ENCODE assay signal across 9 cellular contexts in the genomic region with DNA sequence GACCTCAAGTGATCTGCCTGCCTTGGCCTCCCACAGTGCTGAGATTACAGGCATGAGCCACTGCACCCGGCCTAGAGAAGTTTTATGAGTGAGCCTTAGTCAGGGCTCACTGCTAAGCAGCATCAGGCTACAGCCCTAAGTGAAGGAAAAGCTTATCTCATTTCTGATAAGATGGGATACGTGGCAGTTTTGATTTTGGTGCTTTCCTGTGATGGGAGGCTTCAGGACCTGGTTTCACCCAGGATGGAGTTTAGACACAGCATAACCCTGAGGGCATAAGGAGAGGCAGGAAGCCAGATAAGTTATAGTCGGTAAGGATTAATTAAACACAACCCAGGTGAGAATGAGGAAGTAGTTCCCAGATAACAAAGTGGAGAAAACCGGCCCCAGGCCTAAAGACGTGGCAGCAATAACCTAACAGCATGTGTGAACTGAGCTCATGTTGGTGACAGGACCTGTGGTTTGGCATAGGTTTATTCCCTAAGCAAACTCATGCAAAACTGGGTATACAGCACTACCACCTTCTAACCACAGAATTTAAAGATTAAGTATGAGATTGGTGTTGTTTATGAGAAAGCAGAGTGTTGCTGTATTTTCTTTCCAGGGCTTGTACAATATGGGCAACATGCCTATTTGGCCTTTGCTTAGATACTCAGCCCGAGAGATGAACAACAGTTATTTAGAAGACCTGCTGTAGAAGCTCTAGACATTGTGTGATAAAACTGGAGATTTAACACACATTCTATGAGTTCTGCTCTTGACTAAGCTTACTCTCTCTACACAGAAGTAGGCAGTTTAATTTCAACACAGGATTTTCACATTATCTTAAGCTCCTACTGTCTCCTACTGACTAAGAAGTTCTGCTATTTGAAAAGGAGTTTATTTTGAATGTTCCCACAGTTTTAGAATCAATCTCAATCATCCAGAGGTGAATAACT.
DNase-seq lines count a peak whose midpoint lies in the region; ATAC-seq, FAIRE-seq and TF ChIP-seq lines count a peak whose summit lies in the region.
"Had no signal": no experiment of that assay in that cellular context is flagged by ENCODE, and none has a peak within 500 bp of the region (broad histone marks: within the 10 kb centered on the region; RNA-seq: fewer than 3 reads in every experiment).

No MANE protein-coding gene starts in this region.

- FAIRE-seq in HepG2 (lab: Jason Lieb, UNC), result no peak

- H3K27me3 ChIP-seq in DND-41 (ENCODE audit: insufficient read depth, low read length, poor library complexity) (peaks cover 8% of the 10 kb centered on the region), mesendoderm (ENCODE audit: insufficient read depth, low read length, poor library complexity) (no peaks in the 10 kb centered on the region), HepG2 (ENCODE audit: control insufficient read depth in 1 of 2, insufficient read depth in 2 of 2, low read length in 2 of 2) (no peaks in the 10 kb centered on the region)
- H3K27me3 ChIP-seq: vagina had no signal

- H3K4ac ChIP-seq in mesendoderm (ENCODE audit: low read depth, low read length), result no peak overlapping the region

- POLR2A ChIA-PET in activated CD4-positive, alpha-beta memory T cell treated with anti-CD3 and anti-CD28 coated beads for 36 hours (lab: Charles Lee), result interaction anchor here (1.2 kb wide), 1 partner anchor 23 kb away, joined by 3 read pairs; no protein-coding TSS in a partner anchor
- POLR2A ChIA-PET in HepG2 (lab: Yijun Ruan, JAX), result no interaction called here

- no peak overlapping the region for H2BK15ac ChIP-seq in mesendoderm (replicated peaks; ENCODE audit: low read depth)

- H3K27ac Mint-ChIP-seq in activated CD4-positive, alpha-beta memory T cell treated with anti-CD3 and anti-CD28 coated beads for 36 hours, result peak overlapping the region; percentile 79

- H3K4me3 ChIP-seq in DND-41 (ENCODE audit: low read depth in 1 of 2, low read length in 2 of 2), result no peak overlapping the region
- no peak overlapping the region for H3K4me3 ChIP-seq in mesendoderm (ENCODE audit: low read length)
- H3K4me3 ChIP-seq in HepG2 (replicated peaks in 1 of 3; ENCODE audit: insufficient read depth in 1 of 3, low read depth in 2 of 3, low read length in 3 of 3), result no peak overlapping the region
- H3K4me3 ChIP-seq: vagina had no signal

- TF ChIP-seq CTCF in DND-41 (IDR thresholded peaks at IDR 0.05; ENCODE audit: borderline replicate concordance, extremely low read depth, low read length, poor library complexity, severe bottlenecking) (no peak), HepG2 (CRISPR knock-in tag; IDR thresholded peaks at IDR 0.05) (no peak)

- H3K36me3 ChIP-seq in DND-41 (ENCODE audit: insufficient read depth, low read length) (no peaks in the 10 kb centered on the region), mesendoderm (ENCODE audit: control insufficient read depth, insufficient read depth, low read length) (no peaks in the 10 kb centered on the region), HepG2 (replicated peaks in 1 of 2; ENCODE audit: control insufficient read depth in 1 of 2, insufficient read depth in 2 of 2, low read length in 2 of 2) (no peaks in the 10 kb centered on the region)
- H3K36me3 ChIP-seq: vagina had no signal

- TF ChIP-seq RAD21 in HepG2 (CRISPR knock-in tag; IDR thresholded peaks at IDR 0.05), result no peak

- peaks cover 7% of the 10 kb centered on the region for H3K4me1 Mint-ChIP-seq in activated CD4-positive, alpha-beta memory T cell treated with anti-CD3 and anti-CD28 coated beads for 36 hours (ENCODE audit: low read depth)

- H3K4me1 ChIP-seq in DND-41 (ENCODE audit: insufficient read depth, low read length), result no peaks in the 10 kb centered on the region
- peaks cover 2% of the 10 kb centered on the region for H3K4me1 ChIP-seq in mesendoderm (ENCODE audit: control insufficient read depth, low read depth, low read length)
- no peaks in the 10 kb centered on the region for H3K4me1 ChIP-seq in HepG2 (ENCODE audit: insufficient read depth, low read length)
- H3K4me1 ChIP-seq: vagina had no signal

- in situ Hi-C loops in HepG2 (cut with HindIII; ENCODE audit: extremely low pct_ligation_motif_present, low pct_unique_long_range_greater_than_20kb), result no loop called here

- no peak overlapping the region for H2AK5ac ChIP-seq in mesendoderm (ENCODE audit: low read length)

- H2AFZ ChIP-seq in DND-41 (ENCODE audit: low read depth, low read length), result no peak overlapping the region
- no peak overlapping the region for H2AFZ ChIP-seq in HepG2 (ENCODE audit: low read length)

- no peak overlapping the region for H3K4me3 Mint-ChIP-seq in activated CD4-positive, alpha-beta memory T cell treated with anti-CD3 and anti-CD28 coated beads for 36 hours

- ATAC-seq in DND-41 (ENCODE audit: insufficient read depth, low read depth), result peak; percentile 70
- ATAC-seq in HG03159 (IDR thresholded peaks at IDR 0.05; ENCODE audit: unreplicated experiment), result peak; percentile 60
- ATAC-seq in HG03045 (IDR thresholded peaks at IDR 0.05; ENCODE audit: unreplicated experiment), result no peak
- ATAC-seq in HepG2, result no peak

- H2BK5ac ChIP-seq in mesendoderm (ENCODE audit: low read length), result peak overlapping the region; percentile 16

- no peak overlapping the region for H4K8ac ChIP-seq in mesendoderm (ENCODE audit: low read depth, low read length)

- no peak overlapping the region for H3K23ac ChIP-seq in mesendoderm (ENCODE audit: low read length)

- no peaks in the 10 kb centered on the region for H3K9me3 Mint-ChIP-seq in activated CD4-positive, alpha-beta memory T cell treated with anti-CD3 and anti-CD28 coated beads for 36 hours

- no peak overlapping the region for H3K9ac ChIP-seq in DND-41 (ENCODE audit: low read depth, low read length)
- H3K9ac ChIP-seq in mesendoderm (ENCODE audit: low read length), result no peak overlapping the region
- H3K9ac ChIP-seq in HepG2 (ENCODE audit: insufficient read depth, low read depth, low read length), result no peak overlapping the region

- no peak for TF ChIP-seq POLR2A in HepG2 (IDR thresholded peaks at IDR 0.05; ENCODE audit: insufficient read depth in 1 of 2, low read depth in 2 of 2, low read length in 2 of 2)

- H3K27ac ChIP-seq in DND-41 (ENCODE audit: low read length) (no peak overlapping the region), mesendoderm (ENCODE audit: low read depth, low read length) (peak overlapping the region; percentile 34), HepG2 (ENCODE audit: extremely low read length, insufficient read depth, low read length) (no peak overlapping the region)
- H3K27ac ChIP-seq: vagina had no signal

- H3K56ac ChIP-seq in mesendoderm (ENCODE audit: low read length), result peak overlapping the region; percentile 25

- H3K27me3 Mint-ChIP-seq in activated CD4-positive, alpha-beta memory T cell treated with anti-CD3 and anti-CD28 coated beads for 36 hours, result no peaks in the 10 kb centered on the region

- no peak for DNase-seq in DND-41
- DNase-seq in activated CD4-positive, alpha-beta memory T cell treated with anti-CD3 and anti-CD28 coated beads for 36 hours, result peak; percentile 38
- peak; percentile 94 for DNase-seq in mesendoderm
- DNase-seq in posterior vena cava (ENCODE audit: low spot score), result no peak
- DNase-seq in activated CD8-positive, alpha-beta memory T cell treated with anti-CD3 and anti-CD28 coated beads, Interleukin-2, amount 50 U/mL, for 4 hours, result no peak
- DNase-seq in HepG2 (ENCODE audit: low spot score), result no peak

- intact Hi-C loops in activated CD4-positive, alpha-beta memory T cell treated with anti-CD3 and anti-CD28 coated beads for 36 hours (cut with micrococcal nuclease), result loop anchor here (1.0 to 5.0 kb wide), 2 partner anchors 234 to 314 kb away; a partner anchor contains a TSS
- intact Hi-C loops in posterior vena cava (cut with DNase I), result no loop called here
- intact Hi-C loops in HepG2 (cut with micrococcal nuclease; ENCODE audit: unreplicated experiment), result no loop called here

- no peaks in the 10 kb centered on the region for H4K20me1 ChIP-seq in DND-41 (ENCODE audit: insufficient read depth, low read length)
- no peaks in the 10 kb centered on the region for H4K20me1 ChIP-seq in HepG2 (ENCODE audit: insufficient read depth, low read length)

- H3K79me2 ChIP-seq in DND-41 (ENCODE audit: insufficient read depth, low read length) (no peaks in the 10 kb centered on the region), mesendoderm (ENCODE audit: control insufficient read depth, insufficient read depth, low read length) (no peaks in the 10 kb centered on the region), HepG2 (ENCODE audit: insufficient read depth, low read length) (no peaks in the 10 kb centered on the region)

- H3K4me2 ChIP-seq in DND-41 (ENCODE audit: insufficient read depth, low read length) (no peak overlapping the region), mesendoderm (ENCODE audit: low read length) (no peak overlapping the region), HepG2 (ENCODE audit: low read depth, low read length) (no peak overlapping the region)

- TF ChIP-seq EP300 in HepG2 (IDR thresholded peaks at IDR 0.05; ENCODE audit: low read depth in 2 of 2, low read length in 2 of 2), result no peak
- no peak for TF ChIP-seq EP300 in HepG2 (CRISPR knock-in tag; IDR thresholded peaks at IDR 0.05; ENCODE audit: borderline replicate concordance)

- H2BK120ac ChIP-seq in mesendoderm (ENCODE audit: low read depth, low read length), result no peak overlapping the region

- H3K9me3 ChIP-seq in DND-41 (ENCODE audit: insufficient read depth, low read length, severe bottlenecking) (no peaks in the 10 kb centered on the region), HepG2 (ENCODE audit: low read length) (no peaks in the 10 kb centered on the region)
- H3K9me3 ChIP-seq: vagina had no signal

- no CpG with 5 or more reads among the region's 6 CpGs for WGBS in mesendoderm (ENCODE audit: extremely low coverage, insufficient coverage, low lambda C conversion rate)
- 47% methylated on average over 6 of the region's 6 CpGs for WGBS in HepG2 (ENCODE audit: low lambda C conversion rate)

- no peak overlapping the region for H4K5ac ChIP-seq in mesendoderm (ENCODE audit: low read length)

- H3K36me3 Mint-ChIP-seq in activated CD4-positive, alpha-beta memory T cell treated with anti-CD3 and anti-CD28 coated beads for 36 hours, result no peaks in the 10 kb centered on the region

- BruUV-seq in HepG2 (replicated peaks; lab: Mats Ljungman, UMichigan), result no TSS peak

- H3K18ac ChIP-seq in mesendoderm (ENCODE audit: low read length), result no peak overlapping the region

- H3K79me1 ChIP-seq in mesendoderm (ENCODE audit: low read length), result no peaks in the 10 kb centered on the region

- CTCF ChIA-PET in activated CD4-positive, alpha-beta memory T cell treated with anti-CD3 and anti-CD28 coated beads for 36 hours (lab: Charles Lee), result interaction anchor here (0.6 to 1.6 kb wide), 3 partner anchors 8 to 313 kb away, joined by 3 to 8 read pairs (median 4); no protein-coding TSS in a partner anchor
- CTCF ChIA-PET in HepG2 (lab: Yijun Ruan, JAX; ENCODE audit: low intra/inter-chr PET ratio, low total read pairs), result no interaction called here

TF ChIP-seq in HepG2, 621 proteins besides CTCF, POLR2A, EP300 and RAD21 (continues in another document):
- TF ChIP-seq NFYB (CRISPR knock-in tag; IDR thresholded peaks at IDR 0.05), result no peak
- TF ChIP-seq, protein P1, sequence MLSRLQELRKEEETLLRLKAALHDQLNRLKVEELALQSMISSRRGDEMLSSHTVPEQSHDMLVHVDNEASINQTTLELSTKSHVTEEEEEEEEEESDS (CRISPR knock-in tag; IDR thresholded peaks at IDR 0.05; ENCODE audit: borderline replicate concordance), result no peak
- TF ChIP-seq MEIS2 (CRISPR knock-in tag; IDR thresholded peaks at IDR 0.05), result no peak
- no peak for TF ChIP-seq ATF1 (CRISPR knock-in tag; IDR thresholded peaks at IDR 0.05)

Comparison
In these comparisons a context has a peak if more than half of its experiments do, and no peak if none do; other contexts are left out.
1. ATAC-seq: peak in DND-41 (single experiment) and HG03159 (single experiment); none in HG03045 (single experiment) and HepG2 (single experiment).
2. DNase-seq: peak in activated CD4-positive, alpha-beta memory T cell treated with anti-CD3 and anti-CD28 coated beads for 36 hours (single experiment) and mesendoderm (single experiment); none in DND-41 (single experiment), posterior vena cava (single experiment), activated CD8-positive, alpha-beta memory T cell treated with anti-CD3 and anti-CD28 coated beads, Interleukin-2, amount 50 U/mL, for 4 hours (single experiment) and HepG2 (single experiment).